ENCODE assay signal across 1 cellular context in the genomic region with DNA sequence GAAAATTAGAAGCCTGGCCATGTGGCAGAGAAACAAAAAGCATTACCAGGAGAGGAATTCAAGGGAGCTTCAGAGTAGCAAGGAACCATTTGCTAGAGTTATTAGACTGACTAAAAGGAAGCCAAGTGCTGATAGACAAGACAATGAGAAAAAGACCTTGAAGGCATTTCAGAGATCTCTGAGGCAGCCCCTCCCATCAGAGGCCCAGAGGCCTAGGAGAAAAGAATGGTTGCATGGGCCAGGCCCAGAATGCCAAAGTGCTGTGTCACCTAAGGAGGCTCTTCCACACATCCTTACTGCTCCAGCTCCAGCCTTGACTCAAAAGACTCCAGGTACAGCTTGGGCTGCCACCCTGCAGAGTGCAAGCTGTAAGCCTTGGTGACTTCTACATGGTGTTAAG.
TF ChIP-seq lines count a peak whose summit lies in the region.

No MANE protein-coding gene starts in this region.

TF ChIP-seq in H1, 55 proteins besides CTCF, POLR2A, EP300 and RAD21 (continued from another document):
- TF ChIP-seq, protein P1, sequence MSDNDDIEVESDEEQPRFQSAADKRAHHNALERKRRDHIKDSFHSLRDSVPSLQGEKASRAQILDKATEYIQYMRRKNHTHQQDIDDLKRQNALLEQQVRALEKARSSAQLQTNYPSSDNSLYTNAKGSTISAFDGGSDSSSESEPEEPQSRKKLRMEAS (IDR thresholded peaks at IDR 0.05): no peak
- TF ChIP-seq RBBP5 (IDR thresholded peaks at IDR 0.05; ENCODE audit: borderline replicate concordance, low read depth, low read length): no peak
- TF ChIP-seq GABPA (IDR thresholded peaks at IDR 0.05; ENCODE audit: borderline replicate concordance, insufficient read depth, low read length): no peak
- no peak for TF ChIP-seq RXRA (IDR thresholded peaks at IDR 0.05; ENCODE audit: insufficient read depth, low read depth, low read length)
- no peak for TF ChIP-seq SP2 (IDR thresholded peaks at IDR 0.05; ENCODE audit: low read length)
- no peak for TF ChIP-seq HDAC6 (IDR thresholded peaks at IDR 0.05; ENCODE audit: low read depth, low read length)
- no peak for TF ChIP-seq SIX5 (IDR thresholded peaks at IDR 0.05; ENCODE audit: low read depth, low read length)
